In genomic region chr13:75318138-75318833, GRCh38 we compare ENCODE assay signal across 13 cellular contexts.
DNase-seq lines count a peak whose midpoint lies in the region; ATAC-seq and TF ChIP-seq lines count a peak whose summit lies in the region.
"Had no signal": no experiment of that assay in that cellular context is flagged by ENCODE, and none has a peak within 500 bp of the region (broad histone marks: within the 10 kb centered on the region; RNA-seq: fewer than 3 reads in every experiment).

No MANE protein-coding gene starts in this region.

- H3K4me3 Mint-ChIP-seq in activated CD8-positive, alpha-beta memory T cell treated with anti-CD3 and anti-CD28 coated beads, Interleukin-2, amount 10 ng/mL, durations not matched to agents 7 days and 5 days, result peak overlapping the region; percentile 59
- H3K4me3 Mint-ChIP-seq in activated CD8-positive, alpha-beta T cell treated with anti-CD3 and anti-CD28 coated beads for 36 hours, result peak overlapping the region; percentile 62

- H3K27me3 ChIP-seq in gastrocnemius medialis, result no peaks in the 10 kb centered on the region
- H3K27me3 ChIP-seq in sigmoid colon, result no peaks in the 10 kb centered on the region

- TF ChIP-seq EP300 in sigmoid colon (IDR thresholded peaks at IDR 0.05), result no peak

- H3K4me1 Mint-ChIP-seq in activated CD8-positive, alpha-beta memory T cell treated with anti-CD3 and anti-CD28 coated beads, Interleukin-2, amount 10 ng/mL, durations not matched to agents 7 days and 5 days, result peaks cover 53% of the 10 kb centered on the region
- H3K4me1 Mint-ChIP-seq in activated CD8-positive, alpha-beta T cell treated with anti-CD3 and anti-CD28 coated beads for 36 hours (ENCODE audit: low read depth), result peaks cover 58% of the 10 kb centered on the region

- ATAC-seq in activated CD8-positive, alpha-beta memory T cell treated with anti-CD3 and anti-CD28 coated beads, Interleukin-2, amount 10 ng/mL, durations not matched to agents 7 days and 5 days, result peak; percentile 82
- ATAC-seq in HG02884 (IDR thresholded peaks at IDR 0.05; ENCODE audit: unreplicated experiment) (peak; percentile 49), gastrocnemius medialis (no peak), GM19328 (IDR thresholded peaks at IDR 0.05; ENCODE audit: unreplicated experiment) (no peak)
- peak; percentile 81 for ATAC-seq in activated CD8-positive, alpha-beta T cell treated with anti-CD3 and anti-CD28 coated beads for 36 hours

- CTCF ChIA-PET in activated CD8-positive, alpha-beta memory T cell treated with anti-CD3 and anti-CD28 coated beads, Interleukin-2, amount 10 ng/mL, durations not matched to agents 7 days and 5 days (lab: Charles Lee), result interaction anchor here (2.9 kb wide), 1 partner anchor 8 kb away, joined by 11 read pairs; no protein-coding TSS in a partner anchor
- CTCF ChIA-PET in activated CD8-positive, alpha-beta T cell treated with anti-CD3 and anti-CD28 coated beads for 36 hours (lab: Charles Lee), result interaction anchor here (1.0 kb wide), 1 partner anchor 54 kb away, joined by 3 read pairs; no protein-coding TSS in a partner anchor

- no peaks in the 10 kb centered on the region for H3K9me3 Mint-ChIP-seq in activated CD8-positive, alpha-beta memory T cell treated with anti-CD3 and anti-CD28 coated beads, Interleukin-2, amount 10 ng/mL, durations not matched to agents 7 days and 5 days (ENCODE audit: low read depth)
- H3K9me3 Mint-ChIP-seq in activated CD8-positive, alpha-beta T cell treated with anti-CD3 and anti-CD28 coated beads for 36 hours, result no peaks in the 10 kb centered on the region

- H3K27me3 Mint-ChIP-seq in activated CD8-positive, alpha-beta memory T cell treated with anti-CD3 and anti-CD28 coated beads, Interleukin-2, amount 10 ng/mL, durations not matched to agents 7 days and 5 days, result no peaks in the 10 kb centered on the region
- H3K27me3 Mint-ChIP-seq in activated CD8-positive, alpha-beta T cell treated with anti-CD3 and anti-CD28 coated beads for 36 hours, result no peaks in the 10 kb centered on the region

- H3K9me3 ChIP-seq in gastrocnemius medialis (no peaks in the 10 kb centered on the region), sigmoid colon (no peaks in the 10 kb centered on the region)

- peaks cover 9% of the 10 kb centered on the region for H3K36me3 Mint-ChIP-seq in activated CD8-positive, alpha-beta memory T cell treated with anti-CD3 and anti-CD28 coated beads, Interleukin-2, amount 10 ng/mL, durations not matched to agents 7 days and 5 days
- peaks cover 29% of the 10 kb centered on the region for H3K36me3 Mint-ChIP-seq in activated CD8-positive, alpha-beta T cell treated with anti-CD3 and anti-CD28 coated beads for 36 hours (ENCODE audit: low read depth)

- TF ChIP-seq CTCF in activated CD8-positive, alpha-beta T cell treated with anti-CD3 and anti-CD28 coated beads for 36 hours (IDR thresholded peaks at IDR 0.05), result no peak
- TF ChIP-seq CTCF in gastrocnemius medialis (IDR thresholded peaks at IDR 0.05 in 4 of 5, conservative IDR thresholded peaks at IDR 0.05 in 1 of 5) (no peak), sigmoid colon (IDR thresholded peaks at IDR 0.05) (no peak)

- intact Hi-C loops in activated CD8-positive, alpha-beta T cell treated with anti-CD3 and anti-CD28 coated beads for 36 hours (cut with micrococcal nuclease), result loop anchor here (5.0 to 10.0 kb wide), 2 partner anchors 169 to 447 kb away; no protein-coding TSS in a partner anchor
- intact Hi-C loops in gastrocnemius medialis (cut with DNase I; ENCODE audit: low total_unique reads), result loop anchor here (5.0 kb wide), 2 partner anchors 39 to 164 kb away; partner anchors contain the start of gene TBC1D4
- intact Hi-C loops in sigmoid colon (cut with DNase I), result no loop called here

- POLR2A ChIA-PET in activated CD8-positive, alpha-beta T cell treated with anti-CD3 and anti-CD28 coated beads for 36 hours (lab: Charles Lee), result interaction anchor here (1.5 kb wide), 1 partner anchor 9 kb away, joined by 11 read pairs; no protein-coding TSS in a partner anchor

- no peaks in the 10 kb centered on the region for H3K36me3 ChIP-seq in gastrocnemius medialis
- no peaks in the 10 kb centered on the region for H3K36me3 ChIP-seq in sigmoid colon

- peak overlapping the region; percentile 92 for H3K27ac Mint-ChIP-seq in activated CD8-positive, alpha-beta memory T cell treated with anti-CD3 and anti-CD28 coated beads, Interleukin-2, amount 10 ng/mL, durations not matched to agents 7 days and 5 days
- peak overlapping the region; percentile 93 for H3K27ac Mint-ChIP-seq in activated CD8-positive, alpha-beta T cell treated with anti-CD3 and anti-CD28 coated beads for 36 hours

- H3K4me1 ChIP-seq in gastrocnemius medialis, result peaks cover 32 to 39% of the 10 kb centered on the region in 2 donors
- H3K4me1 ChIP-seq in sigmoid colon, result no peaks in the 10 kb centered on the region

- in situ Hi-C loops in gastrocnemius medialis (cut with MboI; ENCODE audit: low sequenced_read_pairs in 4 of 4), result no loop called here

- H3K27ac ChIP-seq in gastrocnemius medialis, result peak overlapping the region; percentile 50 to 72 (median 66)
- no peak overlapping the region for H3K27ac ChIP-seq in sigmoid colon

- peak; percentile 53 for DNase-seq in activated CD8-positive, alpha-beta memory T cell treated with anti-CD3 and anti-CD28 coated beads, Interleukin-2, amount 10 ng/mL, durations not matched to agents 7 days and 5 days
- DNase-seq in activated CD8-positive, alpha-beta memory T cell treated with anti-CD3 and anti-CD28 coated beads, Interleukin-2, amount 50 U/mL, for 48 hours, result no peak
- peak; percentile 53 for DNase-seq in activated CD8-positive, alpha-beta T cell treated with anti-CD3 and anti-CD28 coated beads for 36 hours
- DNase-seq in gastrocnemius medialis, result no peak
- DNase-seq in NCI-H2171 (lab: John Stamatoyannopoulos, UW), result no peak
- no peak for DNase-seq in sigmoid colon
- DNase-seq: DMS 273 treated with DMSO at 0.1 percent for 48 hours, hippocampal formation, mammary epithelial cell, NCI-H146, NCI-H774 had no signal

- WGBS in sigmoid colon, 2 donors, result 81 to 84% methylated on average over 2 of the region's 2 CpGs

- no peak overlapping the region for H3K4me3 ChIP-seq in gastrocnemius medialis
- no peak overlapping the region for H3K4me3 ChIP-seq in sigmoid colon

- no peak for TF ChIP-seq POLR2A in gastrocnemius medialis (IDR thresholded peaks at IDR 0.05)
- TF ChIP-seq POLR2A in sigmoid colon (IDR thresholded peaks at IDR 0.05), result no peak

Comparison
In these comparisons a context has a peak if more than half of its experiments do, and no peak if none do; other contexts are left out.
1. DNase-seq: peak in activated CD8-positive, alpha-beta memory T cell treated with anti-CD3 and anti-CD28 coated beads, Interleukin-2, amount 10 ng/mL, durations not matched to agents 7 days and 5 days (single experiment) and activated CD8-positive, alpha-beta T cell treated with anti-CD3 and anti-CD28 coated beads for 36 hours (single experiment); none in activated CD8-positive, alpha-beta memory T cell treated with anti-CD3 and anti-CD28 coated beads, Interleukin-2, amount 50 U/mL, for 48 hours (single experiment), gastrocnemius medialis (0 of 2), NCI-H2171 (single experiment) and sigmoid colon (single experiment).
2. ATAC-seq: peak in activated CD8-positive, alpha-beta memory T cell treated with anti-CD3 and anti-CD28 coated beads, Interleukin-2, amount 10 ng/mL, durations not matched to agents 7 days and 5 days (single experiment), HG02884 (single experiment) and activated CD8-positive, alpha-beta T cell treated with anti-CD3 and anti-CD28 coated beads for 36 hours (single experiment); none in gastrocnemius medialis (0 of 2) and GM19328 (single experiment).
3. H3K27ac ChIP-seq: peak in gastrocnemius medialis (4 of 4); none in sigmoid colon (0 of 4).